ENCODE assay signal across 9 cellular contexts in the genomic region with DNA sequence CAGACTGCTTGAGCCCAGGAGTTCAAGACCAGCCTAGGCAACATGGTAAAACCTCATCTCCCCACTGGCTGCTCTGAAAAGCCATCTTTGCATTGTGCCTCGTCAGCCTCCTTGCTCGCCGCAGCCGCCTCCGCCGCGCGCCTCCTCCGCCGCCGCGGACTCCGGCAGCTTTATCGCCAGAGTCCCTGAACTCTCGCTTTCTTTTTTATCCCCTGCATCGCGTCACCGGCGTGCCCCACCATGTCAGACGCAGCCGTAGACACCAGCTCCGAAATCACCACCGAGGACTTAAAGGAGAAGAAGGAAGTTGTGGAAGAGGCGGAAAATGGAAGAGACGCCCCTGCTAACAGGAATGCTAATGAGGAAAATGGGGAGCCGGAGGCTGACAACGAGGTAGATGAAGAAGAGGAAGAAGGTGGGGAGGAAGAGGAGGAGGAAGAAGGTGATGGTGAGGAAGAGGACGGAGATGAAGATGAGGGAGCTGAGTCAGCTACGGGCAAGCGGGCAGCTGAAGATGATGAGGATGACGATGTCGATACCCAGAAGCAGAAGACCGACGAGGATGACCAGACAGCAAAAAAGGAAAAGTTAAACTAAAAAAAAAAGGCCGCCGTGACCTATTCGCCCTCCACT. TPM values are rescaled to one million over a fixed set of nuclear protein-coding genes. Genes with fewer than 3 reads are reported as not detected.
"Had no signal": no experiment of that assay in that cellular context is flagged by ENCODE, and none has a peak within 500 bp of the region (broad histone marks: within the 10 kb centered on the region; RNA-seq: fewer than 3 reads in every experiment).

No MANE protein-coding gene starts in this region.

RNA-seq across cellular contexts. Expression of a gene that starts 40.3 kb away (rescaled TPM):
- total RNA-seq: epithelial cell of proximal tubule, fibroblast of lung, foreskin keratinocyte, left cardiac atrium, lower leg skin, occipital lobe, sigmoid colon, suprapubic skin had no signal
- polyA plus RNA-seq: fibroblast of lung, foreskin keratinocyte, neural cell had no signal
